ENCODE assay signal across 15 cellular contexts in genomic region chr6:36980129-36980528, GRCh38. TPM values are rescaled to one million over a fixed set of nuclear protein-coding genes. Genes with fewer than 3 reads are reported as not detected.
DNase-seq lines count a peak whose midpoint lies in the region; ATAC-seq and TF ChIP-seq lines count a peak whose summit lies in the region.
"Had no signal": no experiment of that assay in that cellular context is flagged by ENCODE, and none has a peak within 500 bp of the region (broad histone marks: within the 10 kb centered on the region; RNA-seq: fewer than 3 reads in every experiment).

No MANE protein-coding gene starts in this region.

- CTCF ChIA-PET in A673 (lab: Charles Lee), result interaction anchor here (0.6 to 1.4 kb wide), 2 partner anchors 38 to 145 kb away, joined by 4 read pairs; no protein-coding TSS in a partner anchor

- no peaks in the 10 kb centered on the region for H3K27me3 Mint-ChIP-seq in CD4-positive, CD25-positive, alpha-beta regulatory T cell
- H3K27me3 Mint-ChIP-seq in osteocyte (ENCODE audit: unreplicated experiment), result no peaks in the 10 kb centered on the region

- H3K9me3 Mint-ChIP-seq in CD4-positive, CD25-positive, alpha-beta regulatory T cell, result no peaks in the 10 kb centered on the region
- H3K9me3 Mint-ChIP-seq in osteocyte (ENCODE audit: unreplicated experiment), result no peaks in the 10 kb centered on the region

- no peaks in the 10 kb centered on the region for H3K9me3 ChIP-seq in A673 (ENCODE audit: low read depth, low read length, poor library complexity, severe bottlenecking)
- H3K9me3 ChIP-seq in CD4-positive, CD25-positive, alpha-beta regulatory T cell (ENCODE audit: control insufficient read depth in 2 of 2, low read length in 2 of 2), result no peaks in the 10 kb centered on the region

- no peak overlapping the region for H3K4me3 ChIP-seq in A673 (ENCODE audit: low read depth, low read length, poor library complexity, severe bottlenecking)
- no peak overlapping the region for H3K4me3 ChIP-seq in CD4-positive, CD25-positive, alpha-beta regulatory T cell (ENCODE audit: low read depth, low read length)

- no peak for TF ChIP-seq CTCF in A673 (conservative IDR thresholded peaks at IDR 0.05; ENCODE audit: low read depth, low read length)
- no peak for TF ChIP-seq CTCF in osteocyte (IDR thresholded peaks at IDR 0.05)

- H3K27ac ChIP-seq in A673 (ENCODE audit: low read depth, low read length, poor library complexity, severe bottlenecking) (peak overlapping the region; percentile 41), caudate nucleus (ENCODE audit: low read depth, low read length) (peak overlapping the region; percentile 27)
- H3K27ac ChIP-seq in CD4-positive, CD25-positive, alpha-beta regulatory T cell (ENCODE audit: insufficient read depth, low read length, poor library complexity, severe bottlenecking), result no peak overlapping the region

- intact Hi-C loops in A673 (cut with micrococcal nuclease; ENCODE audit: unreplicated experiment), result no loop called here

- H3K27me3 ChIP-seq in A673 (replicated peaks; ENCODE audit: insufficient read depth, low read depth, low read length, poor library complexity), result no peaks in the 10 kb centered on the region
- no peaks in the 10 kb centered on the region for H3K27me3 ChIP-seq in CD4-positive, CD25-positive, alpha-beta regulatory T cell (ENCODE audit: control insufficient read depth, insufficient read depth, low read length)

- H3K36me3 Mint-ChIP-seq in CD4-positive, CD25-positive, alpha-beta regulatory T cell, result peaks cover 39% of the 10 kb centered on the region
- peaks cover 30% of the 10 kb centered on the region for H3K36me3 Mint-ChIP-seq in osteocyte (ENCODE audit: unreplicated experiment)

- peaks cover 10% of the 10 kb centered on the region for H3K4me1 ChIP-seq in A673 (ENCODE audit: insufficient read depth, low read length, poor library complexity, severe bottlenecking)
- peaks cover 46% of the 10 kb centered on the region for H3K4me1 ChIP-seq in CD4-positive, CD25-positive, alpha-beta regulatory T cell (ENCODE audit: control insufficient read depth, insufficient read depth, low read length, poor library complexity, severe bottlenecking)

- POLR2A ChIA-PET in A673 (lab: Charles Lee; ENCODE audit: low non-redundant PET), result no interaction called here

- ATAC-seq in CD4-positive, CD25-positive, alpha-beta regulatory T cell (ENCODE audit: low read depth in 2 of 2), result no peak
- ATAC-seq in GM19452 (IDR thresholded peaks at IDR 0.05; ENCODE audit: unreplicated experiment), result no peak

- H3K4me3 Mint-ChIP-seq in CD4-positive, CD25-positive, alpha-beta regulatory T cell, result peak overlapping the region in 2 of 4 donors; percentile 18 to 46
- no peak overlapping the region for H3K4me3 Mint-ChIP-seq in osteocyte (ENCODE audit: unreplicated experiment)

- H3K36me3 ChIP-seq in A673 (ENCODE audit: insufficient read depth, low read length, poor library complexity, severe bottlenecking), result peaks cover 42% of the 10 kb centered on the region
- peaks cover 63% of the 10 kb centered on the region for H3K36me3 ChIP-seq in CD4-positive, CD25-positive, alpha-beta regulatory T cell (ENCODE audit: control insufficient read depth, insufficient read depth, low read length)

- DNase-seq in A673 (ENCODE audit: low spot score) (no peak), caudate nucleus (lab: John Stamatoyannopoulos, UW) (no peak), osteocyte (ENCODE audit: extremely low spot score, unreplicated experiment) (no peak), C1 segment of cervical spinal cord (lab: John Stamatoyannopoulos, UW) (no peak), midbrain (lab: John Stamatoyannopoulos, UW) (no peak)
- DNase-seq in CD4-positive, CD25-positive, alpha-beta regulatory T cell, result no peak
- DNase-seq: amniotic stem cell; GF-D8; NCI-H526; stimulated activated CD4-positive, alpha-beta T cell treated with anti-CD3 and anti-CD28 coated beads, Interleukin-4, amount 100 ng/mL, for 1 hour; T1000 had no signal

- no TSS peak for BruUV-seq in A673 (replicated peaks; lab: Mats Ljungman, UMichigan)

- H3K4me1 Mint-ChIP-seq in CD4-positive, CD25-positive, alpha-beta regulatory T cell, result peaks cover 0 to 38% (median 26%) of the 10 kb centered on the region in 4 donors
- peaks cover 21% of the 10 kb centered on the region for H3K4me1 Mint-ChIP-seq in osteocyte (ENCODE audit: unreplicated experiment)

- peak overlapping the region in 2 of 3 donors; percentile 54 to 82 for H3K27ac Mint-ChIP-seq in CD4-positive, CD25-positive, alpha-beta regulatory T cell
- H3K27ac Mint-ChIP-seq in osteocyte (ENCODE audit: unreplicated experiment), result peak overlapping the region; percentile 45

RNA-seq across cellular contexts. Expression of gene MTCH1, which starts 5.9 kb away (rescaled TPM):
- total RNA-seq in A673 (2021) (219 and 242 TPM in 2 replicates), osteocyte (175 and 180 TPM in 2 replicates)
- total RNA-seq in CD4-positive, CD25-positive, alpha-beta regulatory T cell, result 220 TPM
- 10 to 100 TPM; 83.9 to 95.8 (median 89.5) TPM for polyA plus RNA-seq in CD4-positive, CD25-positive, alpha-beta regulatory T cell

RNA-seq across cellular contexts. Expression of gene FGD2, which starts 25.3 kb away (rescaled TPM):
- not detected in 2 replicates for total RNA-seq in A673 (2021)
- 1.9 TPM for total RNA-seq in CD4-positive, CD25-positive, alpha-beta regulatory T cell
- polyA plus RNA-seq in CD4-positive, CD25-positive, alpha-beta regulatory T cell, result under 1 TPM in 3 of 4 donors, not detected in 1; 0.21 to 0.77 (median 0.43) TPM
- total RNA-seq in osteocyte, result not detected in 2 replicates
- total RNA-seq: RPMI7951 had no signal

RNA-seq across cellular contexts. Expression of gene PI16, which starts 25.6 kb away (rescaled TPM):
- total RNA-seq in A673 (2021), result not detected in 2 replicates
- 62.2 TPM for total RNA-seq in CD4-positive, CD25-positive, alpha-beta regulatory T cell
- 100 to 1,000 TPM in 1 of 4 donors, 10 to 100 TPM in 3; 31.9 to 113 (median 77.1) TPM for polyA plus RNA-seq in CD4-positive, CD25-positive, alpha-beta regulatory T cell
- total RNA-seq in osteocyte, result not detected in 2 replicates
- total RNA-seq: H1, renal cortical epithelial cell, RPMI7951 had no signal

Comparison
In these comparisons a context has a peak if more than half of its experiments do, and no peak if none do; other contexts are left out.
1. RNA of gene PI16, which starts 25.6 kb away (total RNA-seq): 62.2 TPM in CD4-positive, CD25-positive, alpha-beta regulatory T cell (single experiment); not detected in A673 and not detected in osteocyte; every median in the first group is over 10 times any median in the second.